22 cellular contexts compared by ENCODE assay signal in the genomic region with DNA sequence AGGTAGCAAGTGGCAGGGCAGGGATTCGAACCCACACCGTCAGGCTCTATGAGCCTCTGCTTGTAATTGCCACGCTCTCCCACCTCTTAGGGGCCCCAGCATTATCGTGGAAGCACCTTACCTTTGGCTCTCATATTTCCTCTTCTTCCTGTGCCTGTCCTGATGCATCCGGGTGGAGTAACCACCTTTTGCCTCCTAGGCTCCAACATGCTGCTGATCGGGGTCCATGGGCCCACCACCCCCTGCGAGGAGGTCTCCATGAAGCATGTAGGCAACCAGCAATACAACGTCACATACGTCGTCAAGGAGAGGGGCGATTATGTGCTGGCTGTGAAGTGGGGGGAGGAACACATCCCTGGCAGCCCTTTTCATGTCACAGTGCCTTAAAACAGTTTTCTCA. TPM values are rescaled to one million over a fixed set of nuclear protein-coding genes. Genes with fewer than 3 reads are reported as not detected.
DNase-seq lines count a peak whose midpoint lies in the region; ATAC-seq and TF ChIP-seq lines count a peak whose summit lies in the region.
"Had no signal": no experiment of that assay in that cellular context is flagged by ENCODE, and none has a peak within 500 bp of the region (broad histone marks: within the 10 kb centered on the region; RNA-seq: fewer than 3 reads in every experiment).

No MANE protein-coding gene starts in this region.

- H3K4me2 ChIP-seq in parathyroid adenoma (ENCODE audit: low read length) = no peak overlapping the region

- POLR2A ChIA-PET in RWPE1 (lab: Yijun Ruan, JAX; ENCODE audit: low non-redundant PET) = no interaction called here
- POLR2A ChIA-PET in CD4-positive, alpha-beta memory T cell (lab: Charles Lee; ENCODE audit: partially characterized antibody) = no interaction called here

- no peaks in the 10 kb centered on the region for H3K9me3 ChIP-seq in parathyroid adenoma (ENCODE audit: control insufficient read depth, low read length)
- no peaks in the 10 kb centered on the region for H3K9me3 ChIP-seq in CD4-positive, alpha-beta memory T cell (ENCODE audit: control insufficient read depth in 1 of 2, low read length in 2 of 2)
- H3K9me3 ChIP-seq: BE2C had no signal

- peaks cover 27% of the 10 kb centered on the region for H3K4me1 ChIP-seq in parathyroid adenoma
- H3K4me1 ChIP-seq in CD4-positive, alpha-beta memory T cell (ENCODE audit: insufficient read depth, low read length) = no peaks in the 10 kb centered on the region

- no peak overlapping the region for H3K9ac ChIP-seq in parathyroid adenoma
- H3K9ac ChIP-seq: GM23248 had no signal

- H3K36me3 Mint-ChIP-seq in chondrocyte (ENCODE audit: low read depth) = peaks cover 14% of the 10 kb centered on the region
- peaks cover 49 to 56% of the 10 kb centered on the region in 2 donors for H3K36me3 Mint-ChIP-seq in CD14-positive monocyte
- peaks cover 12 to 27% of the 10 kb centered on the region in 2 donors for H3K36me3 Mint-ChIP-seq in CD4-positive, alpha-beta memory T cell

- H3K79me2 ChIP-seq in parathyroid adenoma = no peaks in the 10 kb centered on the region

- DNase-seq in RWPE1 (ENCODE audit: low spot score) = no peak
- DNase-seq in chondrocyte (ENCODE audit: low spot score) = peak; percentile 58
- no peak for DNase-seq in CD14-positive monocyte (ENCODE audit: low spot score)
- no peak for DNase-seq in CD4-positive, alpha-beta memory T cell
- DNase-seq: ACHN; BE2C; C1 segment of cervical spinal cord; Calu3; CD4-positive, alpha-beta T cell; DMS53; DND-41; EL; GM23248; HCEC 1CT; IMR-90 had no signal

- no peaks in the 10 kb centered on the region for H3K27me3 Mint-ChIP-seq in chondrocyte (ENCODE audit: low read depth)
- H3K27me3 Mint-ChIP-seq in CD14-positive monocyte (ENCODE audit: low read depth in 3 of 3) = peaks cover 0 to 3% (median 0%) of the 10 kb centered on the region in 3 donors
- no peaks in the 10 kb centered on the region for H3K27me3 Mint-ChIP-seq in CD4-positive, alpha-beta memory T cell
- H3K27me3 Mint-ChIP-seq: CD4-positive, alpha-beta T cell had no signal

- no peak overlapping the region for H3K4me3 ChIP-seq in parathyroid adenoma (ENCODE audit: low read depth, low read length)
- H3K4me3 ChIP-seq in CD4-positive, alpha-beta memory T cell (ENCODE audit: low read length in 2 of 2) = no peak overlapping the region
- H3K4me3 ChIP-seq: GM12878, GM23248, K562 had no signal

- H3K4me3 Mint-ChIP-seq in chondrocyte (ENCODE audit: unreplicated experiment) = no peak overlapping the region
- no peak overlapping the region for H3K4me3 Mint-ChIP-seq in CD14-positive monocyte
- no peak overlapping the region for H3K4me3 Mint-ChIP-seq in CD4-positive, alpha-beta memory T cell
- H3K4me3 Mint-ChIP-seq: CD4-positive, alpha-beta T cell had no signal

- no peak for TF ChIP-seq CTCF in RWPE1 (conservative IDR thresholded peaks at IDR 0.05; ENCODE audit: low read depth)
- no peak for TF ChIP-seq CTCF in chondrocyte (IDR thresholded peaks at IDR 0.05)
- no peak for TF ChIP-seq CTCF in parathyroid adenoma (IDR thresholded peaks at IDR 0.05)
- TF ChIP-seq CTCF in CD14-positive monocyte (IDR thresholded peaks at IDR 0.05) = no peak

- no peaks in the 10 kb centered on the region for H3K27me3 ChIP-seq in parathyroid adenoma (ENCODE audit: control insufficient read depth, insufficient read depth, low read length)
- no peaks in the 10 kb centered on the region for H3K27me3 ChIP-seq in CD4-positive, alpha-beta memory T cell (ENCODE audit: insufficient read depth, low read length)
- H3K27me3 ChIP-seq: BE2C had no signal

- H3K36me3 ChIP-seq in parathyroid adenoma (ENCODE audit: control insufficient read depth, insufficient read depth, low read length) = no peaks in the 10 kb centered on the region
- H3K36me3 ChIP-seq in CD4-positive, alpha-beta memory T cell (ENCODE audit: insufficient read depth, low read length) = no peaks in the 10 kb centered on the region
- H3K36me3 ChIP-seq: BE2C had no signal

- ATAC-seq in GM19397 (IDR thresholded peaks at IDR 0.05; ENCODE audit: unreplicated experiment) (no peak), HG03095 (IDR thresholded peaks at IDR 0.05; ENCODE audit: unreplicated experiment) (no peak)
- ATAC-seq: GM12878, K562 had no signal

- intact Hi-C loops in CD14-positive monocyte (cut with micrococcal nuclease) = no loop called here
- intact Hi-C loops in CD4-positive, alpha-beta memory T cell (cut with micrococcal nuclease) = no loop called here

- peaks cover 24% of the 10 kb centered on the region for H3K4me1 Mint-ChIP-seq in chondrocyte (ENCODE audit: low read depth)
- peaks cover 4% of the 10 kb centered on the region for H3K4me1 Mint-ChIP-seq in CD14-positive monocyte
- no peaks in the 10 kb centered on the region for H3K4me1 Mint-ChIP-seq in CD4-positive, alpha-beta memory T cell

- H3K27ac ChIP-seq in RWPE1 (peak overlapping the region; percentile 38), parathyroid adenoma (peak overlapping the region; percentile 70)
- H3K27ac ChIP-seq in CD4-positive, alpha-beta memory T cell (ENCODE audit: low read depth, low read length) = no peak overlapping the region
- H3K27ac ChIP-seq: GM23248 had no signal

- H3K9me3 Mint-ChIP-seq in chondrocyte (ENCODE audit: low read depth) (no peaks in the 10 kb centered on the region), CD14-positive monocyte (no peaks in the 10 kb centered on the region)
- H3K9me3 Mint-ChIP-seq in CD4-positive, alpha-beta memory T cell = no peaks in the 10 kb centered on the region
- H3K9me3 Mint-ChIP-seq: CD4-positive, alpha-beta T cell had no signal

- CTCF ChIA-PET in RWPE1 (lab: Yijun Ruan, JAX) = no interaction called here
- CTCF ChIA-PET in CD4-positive, alpha-beta memory T cell (lab: Charles Lee; ENCODE audit: partially characterized antibody) = no interaction called here

- H2AFZ ChIP-seq in parathyroid adenoma = no peak overlapping the region
- H2AFZ ChIP-seq: GM23248 had no signal

- H3K27ac Mint-ChIP-seq in chondrocyte (ENCODE audit: unreplicated experiment) (no peak overlapping the region), CD14-positive monocyte (no peak overlapping the region)
- H3K27ac Mint-ChIP-seq in CD4-positive, alpha-beta memory T cell = peak overlapping the region in 1 of 7 donors; percentile 78
- H3K27ac Mint-ChIP-seq: CD4-positive, alpha-beta T cell had no signal

RNA-seq across cellular contexts. Expression of a gene that starts 40.4 kb away (rescaled TPM):
- not detected in 3 replicates for total RNA-seq in chondrocyte
- polyA plus RNA-seq in CD14-positive monocyte = not detected
- not detected for total RNA-seq in CD4-positive, alpha-beta memory T cell
- polyA plus RNA-seq in CD4-positive, alpha-beta memory T cell = not detected
- total RNA-seq: Calu3, G401, GM23248, H4, IMR-90, K562 had no signal
- polyA plus RNA-seq: GM23248, IMR-90 had no signal
